In the genomic region with DNA sequence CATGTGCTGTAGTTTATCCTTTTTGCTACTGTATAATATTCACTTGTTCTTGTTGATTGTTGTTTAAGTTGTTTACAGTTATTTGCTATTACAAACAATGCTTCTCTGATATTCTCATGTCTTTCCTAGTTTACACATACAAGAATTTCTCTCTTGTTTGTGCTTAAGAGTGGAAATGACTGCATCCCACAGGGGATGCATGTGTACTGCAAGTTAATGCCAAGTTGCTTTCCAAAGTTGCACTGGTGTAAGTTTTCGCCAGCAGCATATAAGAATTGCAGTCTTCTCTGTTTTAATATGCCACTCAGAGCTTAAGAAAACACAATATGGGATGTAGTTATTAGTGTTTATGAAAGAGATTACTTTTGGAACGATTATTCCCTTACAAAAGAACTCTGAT, we compare ENCODE assay signal across 14 cellular contexts.
DNase-seq lines count a peak whose midpoint lies in the region; ATAC-seq and TF ChIP-seq lines count a peak whose summit lies in the region.
"Had no signal": no experiment of that assay in that cellular context is flagged by ENCODE, and none has a peak within 500 bp of the region (broad histone marks: within the 10 kb centered on the region; RNA-seq: fewer than 3 reads in every experiment).

No MANE protein-coding gene starts in this region.

- H3K9me3 ChIP-seq in endodermal cell (ENCODE audit: control insufficient read depth, low read length) = no peaks in the 10 kb centered on the region
- H3K9me3 ChIP-seq: testis had no signal

- DNase-seq in GM23338 (ENCODE audit: low spot score) (peak; percentile 21), NCI-H460 (ENCODE audit: extremely low read depth, low read depth) (peak; percentile 54), endodermal cell (no peak), UCSD-AML1 (lab: John Stamatoyannopoulos, UW; ENCODE audit: unreplicated experiment) (no peak)
- no peak for DNase-seq in natural killer cell treated with Interleukin-12 subunit alpha and Interleukin-12 subunit beta and Interleukin-15 and Interleukin-18, amount 100 ng/mL, for 72 hours (ENCODE audit: low spot score)
- DNase-seq: left cardiac atrium; NCI-H1048; NCI-H774; occipital lobe; stimulated activated CD4-positive, alpha-beta T cell treated with anti-CD3 and anti-CD28 coated beads, Interleukin-4, amount 100 ng/mL, for 24 hours; testis had no signal

- H3K27ac Mint-ChIP-seq in GM23338 = no peak overlapping the region
- H3K27ac Mint-ChIP-seq in endodermal cell = no peak overlapping the region
- H3K27ac Mint-ChIP-seq in natural killer cell treated with Interleukin-12 subunit alpha and Interleukin-12 subunit beta and Interleukin-15 and Interleukin-18, amount 100 ng/mL, for 72 hours = peak overlapping the region; percentile 44 to 57

- H3K4me3 ChIP-seq in GM23338 (no peak overlapping the region), endodermal cell (ENCODE audit: low read length) (no peak overlapping the region)
- H3K4me3 ChIP-seq: testis had no signal

- H3K27me3 Mint-ChIP-seq in GM23338 (ENCODE audit: insufficient read depth, low read depth, poor library complexity) (peaks cover 2% of the 10 kb centered on the region), endodermal cell (ENCODE audit: insufficient read depth) (peaks cover 1% of the 10 kb centered on the region)
- H3K27me3 Mint-ChIP-seq in natural killer cell treated with Interleukin-12 subunit alpha and Interleukin-12 subunit beta and Interleukin-15 and Interleukin-18, amount 100 ng/mL, for 72 hours = no peaks in the 10 kb centered on the region

- 91% methylated on average over 2 of the region's 2 CpGs; no CpG with 5 or more reads in 1 of the 2 experiments for WGBS in endodermal cell (ENCODE audit: insufficient coverage in 1 of 2, insufficient read length in 1 of 2), 2 experiments

- H3K36me3 ChIP-seq in GM23338 (ENCODE audit: insufficient read depth) (no peaks in the 10 kb centered on the region), endodermal cell (ENCODE audit: control insufficient read depth, insufficient read depth, low read length) (no peaks in the 10 kb centered on the region)

- no peaks in the 10 kb centered on the region for H4K20me1 ChIP-seq in GM23338 (replicated peaks; ENCODE audit: insufficient read depth)

- peaks cover 30% of the 10 kb centered on the region for H3K4me1 ChIP-seq in GM23338 (ENCODE audit: insufficient read depth)
- H3K4me1 ChIP-seq in endodermal cell (ENCODE audit: control insufficient read depth, insufficient read depth, low read length) = peaks cover 9% of the 10 kb centered on the region
- H3K4me1 ChIP-seq: testis had no signal

- H3F3A ChIP-seq in GM23338 (replicated peaks; ENCODE audit: low read depth) = no peaks in the 10 kb centered on the region

- H3K9ac ChIP-seq in endodermal cell (ENCODE audit: extremely low read depth, low read length, poor library complexity, severe bottlenecking) = no peak overlapping the region

- peaks cover 34% of the 10 kb centered on the region for H3K4me1 Mint-ChIP-seq in GM23338
- H3K4me1 Mint-ChIP-seq in endodermal cell = peaks cover 26% of the 10 kb centered on the region
- peaks cover 36 to 67% of the 10 kb centered on the region in 2 donors for H3K4me1 Mint-ChIP-seq in natural killer cell treated with Interleukin-12 subunit alpha and Interleukin-12 subunit beta and Interleukin-15 and Interleukin-18, amount 100 ng/mL, for 72 hours (ENCODE audit: low read depth in 2 of 2)

- peak; percentile 36; the same call in 1 of the 3 replicates for ATAC-seq in GM23338
- ATAC-seq in natural killer cell treated with Interleukin-12 subunit alpha and Interleukin-12 subunit beta and Interleukin-15 and Interleukin-18, amount 100 ng/mL, for 72 hours = no peak
- ATAC-seq in HG03097 (IDR thresholded peaks at IDR 0.05; ENCODE audit: low FRiP score, unreplicated experiment) = no peak
- ATAC-seq in HG03460 (IDR thresholded peaks at IDR 0.05; ENCODE audit: unreplicated experiment) = no peak
- ATAC-seq in GM21786 (IDR thresholded peaks at IDR 0.05; ENCODE audit: unreplicated experiment) = no peak

- H2AFZ ChIP-seq in GM23338 = no peak overlapping the region

- no peaks in the 10 kb centered on the region; the same call in 2 of the 3 replicates for H3K9me3 Mint-ChIP-seq in GM23338
- H3K9me3 Mint-ChIP-seq in endodermal cell = no peaks in the 10 kb centered on the region
- H3K9me3 Mint-ChIP-seq in natural killer cell treated with Interleukin-12 subunit alpha and Interleukin-12 subunit beta and Interleukin-15 and Interleukin-18, amount 100 ng/mL, for 72 hours = no peaks in the 10 kb centered on the region

- peaks cover 13% of the 10 kb centered on the region for H3K79me2 ChIP-seq in GM23338 (replicated peaks; ENCODE audit: insufficient read depth)

- no peaks in the 10 kb centered on the region for H3K9me2 ChIP-seq in GM23338 (ENCODE audit: insufficient read depth)

- H3K27ac ChIP-seq in GM23338 (ENCODE audit: low read depth) = 0 out of 2 replicates have a peak overlapping the region, but pooled peaks have one; percentile 27
- no peak overlapping the region for H3K27ac ChIP-seq in endodermal cell (ENCODE audit: low read depth, low read length)
- H3K27ac ChIP-seq: testis had no signal

- H3K27me3 ChIP-seq in GM23338 (ENCODE audit: insufficient read depth) (no peaks in the 10 kb centered on the region), endodermal cell (ENCODE audit: control insufficient read depth, insufficient read depth, low read length, poor library complexity, severe bottlenecking) (peaks cover 6% of the 10 kb centered on the region)
- H3K27me3 ChIP-seq: testis had no signal

- no peak overlapping the region for H3K4me3 Mint-ChIP-seq in GM23338
- no peak overlapping the region for H3K4me3 Mint-ChIP-seq in endodermal cell
- H3K4me3 Mint-ChIP-seq in natural killer cell treated with Interleukin-12 subunit alpha and Interleukin-12 subunit beta and Interleukin-15 and Interleukin-18, amount 100 ng/mL, for 72 hours = no peak overlapping the region

- TF ChIP-seq CTCF in GM23338 (conservative IDR thresholded peaks at IDR 0.05; ENCODE audit: low read depth in 2 of 2) (peak in 1 of 2 experiments; percentile 15; a peak in 1 of 4 replicates), endodermal cell (conservative IDR thresholded peaks at IDR 0.05) (peak; percentile 55)

- H3K36me3 Mint-ChIP-seq in GM23338 (ENCODE audit: low read depth) = no peaks in the 10 kb centered on the region; the same call in 2 of the 3 replicates
- H3K36me3 Mint-ChIP-seq in endodermal cell (ENCODE audit: low read depth) = peaks cover 4% of the 10 kb centered on the region
- H3K36me3 Mint-ChIP-seq in natural killer cell treated with Interleukin-12 subunit alpha and Interleukin-12 subunit beta and Interleukin-15 and Interleukin-18, amount 100 ng/mL, for 72 hours = peaks cover 10% of the 10 kb centered on the region

- H3K4me2 ChIP-seq in GM23338 = no peak overlapping the region

TF ChIP-seq in GM23338, 12 proteins besides CTCF, POLR2A, EP300 and RAD21:
- TF ChIP-seq EZH2 (IDR thresholded peaks at IDR 0.05; ENCODE audit: low read depth, unreplicated experiment) (no peak), CREB1 (CRISPR knock-in tag; IDR thresholded peaks at IDR 0.05; ENCODE audit: low read depth) (no peak), POLR2AphosphoS5 (IDR thresholded peaks at IDR 0.05; ENCODE audit: low read depth) (no peak), EZH2phosphoT487 (IDR thresholded peaks at IDR 0.05; ENCODE audit: unreplicated experiment) (no peak), JUNB (IDR thresholded peaks at IDR 0.05; ENCODE audit: unreplicated experiment) (no peak), ZNF331 (CRISPR knock-in tag; IDR thresholded peaks at IDR 0.05; ENCODE audit: low read depth) (no peak)

Comparison
In these comparisons a context has a peak if more than half of its experiments do, and no peak if none do; other contexts are left out.
1. DNase-seq: peak in GM23338 (single experiment) and NCI-H460 (single experiment); none in endodermal cell (single experiment), natural killer cell treated with Interleukin-12 subunit alpha and Interleukin-12 subunit beta and Interleukin-15 and Interleukin-18, amount 100 ng/mL, for 72 hours (single experiment) and UCSD-AML1 (single experiment).
2. H3K27ac Mint-ChIP-seq: peak in natural killer cell treated with Interleukin-12 subunit alpha and Interleukin-12 subunit beta and Interleukin-15 and Interleukin-18, amount 100 ng/mL, for 72 hours (2 of 2); none in GM23338 (single experiment) and endodermal cell (single experiment).